ENCODE assay signal across 24 cellular contexts in genomic region chrX:148271263-148271662, GRCh38.
"Had no signal": no experiment of that assay in that cellular context is flagged by ENCODE, and none has a peak within 500 bp of the region (broad histone marks: within the 10 kb centered on the region; RNA-seq: fewer than 3 reads in every experiment).

No MANE protein-coding gene starts in this region.

- ATAC-seq: foreskin keratinocyte; left lobe of liver; stimulated activated effector memory CD8-positive, alpha-beta T cell treated with anti-CD3 and anti-CD28 coated beads, Interleukin-12 subunit alpha, Interleukin-12 subunit beta, amount 100 ng/mL, for 72 hours had no signal

- H3K4me1 Mint-ChIP-seq: brain; nephron progenitor cell; stimulated activated effector memory CD8-positive, alpha-beta T cell treated with anti-CD3 and anti-CD28 coated beads, Interleukin-12 subunit alpha, Interleukin-12 subunit beta, amount 100 ng/mL, for 72 hours had no signal

- H3K9me3 Mint-ChIP-seq: brain; stimulated activated effector memory CD8-positive, alpha-beta T cell treated with anti-CD3 and anti-CD28 coated beads, Interleukin-12 subunit alpha, Interleukin-12 subunit beta, amount 100 ng/mL, for 72 hours had no signal

- H3K27ac Mint-ChIP-seq: activated CD4-positive, alpha-beta T cell treated with anti-CD3 and anti-CD28 coated beads, Interleukin-2, amount 10 ng/mL, durations not matched to agents 24 days and 14 days; activated T-helper 2 cell treated with anti-CD3 and anti-CD28 coated beads, Interferon-gamma antibody, Interleukin-2, Interleukin-4, amounts not matched to agents 10 μg/mL and 5 μg/mL and 100 μg/mL, durations not matched to agents 14 hours and 24 hours and 36 hours; brain; nephron progenitor cell; stimulated activated effector memory CD8-positive, alpha-beta T cell treated with anti-CD3 and anti-CD28 coated beads, Interleukin-12 subunit alpha, Interleukin-12 subunit beta, amount 100 ng/mL, for 72 hours had no signal

- H3K27me3 Mint-ChIP-seq: activated CD4-positive, alpha-beta T cell treated with anti-CD3 and anti-CD28 coated beads, Interleukin-2, amount 10 ng/mL, durations not matched to agents 24 days and 14 days; activated CD8-positive, alpha-beta T cell treated with anti-CD3 and anti-CD28 coated beads for 36 hours had no signal

- H3K27ac ChIP-seq: dorsolateral prefrontal cortex, epithelial cell of prostate, foreskin keratinocyte, sigmoid colon, thoracic aorta, upper lobe of left lung had no signal

- H3K9me3 ChIP-seq: sigmoid colon, thoracic aorta, upper lobe of left lung had no signal

- H3K4me1 ChIP-seq: foreskin keratinocyte, sigmoid colon, upper lobe of left lung had no signal

- H3K4me3 Mint-ChIP-seq: activated CD4-positive, alpha-beta T cell treated with anti-CD3 and anti-CD28 coated beads, Interleukin-2, amount 10 ng/mL, durations not matched to agents 24 days and 14 days; activated CD8-positive, alpha-beta T cell treated with anti-CD3 and anti-CD28 coated beads for 36 hours; brain; nephron progenitor cell; stimulated activated effector memory CD8-positive, alpha-beta T cell treated with anti-CD3 and anti-CD28 coated beads, Interleukin-12 subunit alpha, Interleukin-12 subunit beta, amount 100 ng/mL, for 72 hours had no signal

- H3K36me3 ChIP-seq: sigmoid colon, thoracic aorta, upper lobe of left lung had no signal

- H3K4me3 ChIP-seq: dorsolateral prefrontal cortex, lung, sigmoid colon, thoracic aorta, upper lobe of left lung had no signal

- H3K27me3 ChIP-seq: foreskin keratinocyte, sigmoid colon, upper lobe of left lung had no signal

- DNase-seq: activated CD4-positive, alpha-beta T cell treated with anti-CD3 and anti-CD28 coated beads, Interleukin-2, amount 10 ng/mL, durations not matched to agents 24 days and 14 days; activated CD4-positive, CD25-positive, alpha-beta regulatory T cell; activated CD8-positive, alpha-beta T cell treated with anti-CD3 and anti-CD28 coated beads for 36 hours; activated naive CD4-positive, alpha-beta T cell treated with Interleukin-2 at 50 U/mL for 16 hours; activated T-cell treated with anti-CD3 and anti-CD28 coated beads, Interleukin-2, amount 50 U/mL, for 1 hour; anterior cingulate cortex; caudate nucleus; dorsolateral prefrontal cortex; foreskin keratinocyte; hypothalamus; midbrain; nephron progenitor cell; occipital lobe; posterior cingulate gyrus; sigmoid colon; stimulated activated CD4-positive, alpha-beta T cell treated with anti-CD3 and anti-CD28 coated beads, Interleukin-4, amount 100 ng/mL, for 24 hours; upper lobe of left lung had no signal

- H3K36me3 Mint-ChIP-seq: brain; stimulated activated effector memory CD8-positive, alpha-beta T cell treated with anti-CD3 and anti-CD28 coated beads, Interleukin-12 subunit alpha, Interleukin-12 subunit beta, amount 100 ng/mL, for 72 hours had no signal
